1 cellular context compared by ENCODE assay signal in genomic region chr2:218832081-218832480, GRCh38.
TF ChIP-seq lines count a peak whose summit lies in the region.

No MANE protein-coding gene starts in this region.

TF ChIP-seq in HepG2, 621 proteins besides CTCF, POLR2A, EP300 and RAD21:
- TF ChIP-seq ZSCAN20 (CRISPR knock-in tag; IDR thresholded peaks at IDR 0.05; ENCODE audit: borderline replicate concordance) (no peak), CAMTA2 (CRISPR knock-in tag; IDR thresholded peaks at IDR 0.05; ENCODE audit: borderline replicate concordance) (no peak), FOXJ3 (CRISPR knock-in tag; IDR thresholded peaks at IDR 0.05; ENCODE audit: borderline replicate concordance) (no peak), ZFP37 (CRISPR knock-in tag; IDR thresholded peaks at IDR 0.05; ENCODE audit: borderline replicate concordance) (no peak), ZNF775 (CRISPR knock-in tag; IDR thresholded peaks at IDR 0.05; ENCODE audit: borderline replicate concordance) (no peak), TEAD2 (CRISPR knock-in tag; IDR thresholded peaks at IDR 0.05) (no peak), ZFP36 (IDR thresholded peaks at IDR 0.05; ENCODE audit: borderline replicate concordance, low read depth, low read length, partially characterized antibody) (no peak), TP53 (CRISPR knock-in tag; conservative IDR thresholded peaks at IDR 0.05) (no peak), CREBL2 (CRISPR knock-in tag; IDR thresholded peaks at IDR 0.05; ENCODE audit: borderline replicate concordance) (no peak), ZNF451 (CRISPR knock-in tag; IDR thresholded peaks at IDR 0.05) (no peak), ZNF350 (CRISPR knock-in tag; IDR thresholded peaks at IDR 0.05; ENCODE audit: borderline replicate concordance, low read depth) (no peak), ZNF629 (CRISPR knock-in tag; conservative IDR thresholded peaks at IDR 0.05) (no peak), ZNF709 (CRISPR knock-in tag; IDR thresholded peaks at IDR 0.05) (no peak)
- TF ChIP-seq, protein P1, sequence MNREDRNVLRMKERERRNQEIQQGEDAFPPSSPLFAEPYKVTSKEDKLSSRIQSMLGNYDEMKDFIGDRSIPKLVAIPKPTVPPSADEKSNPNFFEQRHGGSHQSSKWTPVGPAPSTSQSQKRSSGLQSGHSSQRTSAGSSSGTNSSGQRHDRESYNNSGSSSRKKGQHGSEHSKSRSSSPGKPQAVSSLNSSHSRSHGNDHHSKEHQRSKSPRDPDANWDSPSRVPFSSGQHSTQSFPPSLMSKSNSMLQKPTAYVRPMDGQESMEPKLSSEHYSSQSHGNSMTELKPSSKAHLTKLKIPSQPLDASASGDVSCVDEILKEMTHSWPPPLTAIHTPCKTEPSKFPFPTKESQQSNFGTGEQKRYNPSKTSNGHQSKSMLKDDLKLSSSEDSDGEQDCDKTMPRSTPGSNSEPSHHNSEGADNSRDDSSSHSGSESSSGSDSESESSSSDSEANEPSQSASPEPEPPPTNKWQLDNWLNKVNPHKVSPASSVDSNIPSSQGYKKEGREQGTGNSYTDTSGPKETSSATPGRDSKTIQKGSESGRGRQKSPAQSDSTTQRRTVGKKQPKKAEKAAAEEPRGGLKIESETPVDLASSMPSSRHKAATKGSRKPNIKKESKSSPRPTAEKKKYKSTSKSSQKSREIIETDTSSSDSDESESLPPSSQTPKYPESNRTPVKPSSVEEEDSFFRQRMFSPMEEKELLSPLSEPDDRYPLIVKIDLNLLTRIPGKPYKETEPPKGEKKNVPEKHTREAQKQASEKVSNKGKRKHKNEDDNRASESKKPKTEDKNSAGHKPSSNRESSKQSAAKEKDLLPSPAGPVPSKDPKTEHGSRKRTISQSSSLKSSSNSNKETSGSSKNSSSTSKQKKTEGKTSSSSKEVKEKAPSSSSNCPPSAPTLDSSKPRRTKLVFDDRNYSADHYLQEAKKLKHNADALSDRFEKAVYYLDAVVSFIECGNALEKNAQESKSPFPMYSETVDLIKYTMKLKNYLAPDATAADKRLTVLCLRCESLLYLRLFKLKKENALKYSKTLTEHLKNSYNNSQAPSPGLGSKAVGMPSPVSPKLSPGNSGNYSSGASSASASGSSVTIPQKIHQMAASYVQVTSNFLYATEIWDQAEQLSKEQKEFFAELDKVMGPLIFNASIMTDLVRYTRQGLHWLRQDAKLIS (CRISPR knock-in tag; IDR thresholded peaks at IDR 0.05), result no peak
- TF ChIP-seq, protein P2, sequence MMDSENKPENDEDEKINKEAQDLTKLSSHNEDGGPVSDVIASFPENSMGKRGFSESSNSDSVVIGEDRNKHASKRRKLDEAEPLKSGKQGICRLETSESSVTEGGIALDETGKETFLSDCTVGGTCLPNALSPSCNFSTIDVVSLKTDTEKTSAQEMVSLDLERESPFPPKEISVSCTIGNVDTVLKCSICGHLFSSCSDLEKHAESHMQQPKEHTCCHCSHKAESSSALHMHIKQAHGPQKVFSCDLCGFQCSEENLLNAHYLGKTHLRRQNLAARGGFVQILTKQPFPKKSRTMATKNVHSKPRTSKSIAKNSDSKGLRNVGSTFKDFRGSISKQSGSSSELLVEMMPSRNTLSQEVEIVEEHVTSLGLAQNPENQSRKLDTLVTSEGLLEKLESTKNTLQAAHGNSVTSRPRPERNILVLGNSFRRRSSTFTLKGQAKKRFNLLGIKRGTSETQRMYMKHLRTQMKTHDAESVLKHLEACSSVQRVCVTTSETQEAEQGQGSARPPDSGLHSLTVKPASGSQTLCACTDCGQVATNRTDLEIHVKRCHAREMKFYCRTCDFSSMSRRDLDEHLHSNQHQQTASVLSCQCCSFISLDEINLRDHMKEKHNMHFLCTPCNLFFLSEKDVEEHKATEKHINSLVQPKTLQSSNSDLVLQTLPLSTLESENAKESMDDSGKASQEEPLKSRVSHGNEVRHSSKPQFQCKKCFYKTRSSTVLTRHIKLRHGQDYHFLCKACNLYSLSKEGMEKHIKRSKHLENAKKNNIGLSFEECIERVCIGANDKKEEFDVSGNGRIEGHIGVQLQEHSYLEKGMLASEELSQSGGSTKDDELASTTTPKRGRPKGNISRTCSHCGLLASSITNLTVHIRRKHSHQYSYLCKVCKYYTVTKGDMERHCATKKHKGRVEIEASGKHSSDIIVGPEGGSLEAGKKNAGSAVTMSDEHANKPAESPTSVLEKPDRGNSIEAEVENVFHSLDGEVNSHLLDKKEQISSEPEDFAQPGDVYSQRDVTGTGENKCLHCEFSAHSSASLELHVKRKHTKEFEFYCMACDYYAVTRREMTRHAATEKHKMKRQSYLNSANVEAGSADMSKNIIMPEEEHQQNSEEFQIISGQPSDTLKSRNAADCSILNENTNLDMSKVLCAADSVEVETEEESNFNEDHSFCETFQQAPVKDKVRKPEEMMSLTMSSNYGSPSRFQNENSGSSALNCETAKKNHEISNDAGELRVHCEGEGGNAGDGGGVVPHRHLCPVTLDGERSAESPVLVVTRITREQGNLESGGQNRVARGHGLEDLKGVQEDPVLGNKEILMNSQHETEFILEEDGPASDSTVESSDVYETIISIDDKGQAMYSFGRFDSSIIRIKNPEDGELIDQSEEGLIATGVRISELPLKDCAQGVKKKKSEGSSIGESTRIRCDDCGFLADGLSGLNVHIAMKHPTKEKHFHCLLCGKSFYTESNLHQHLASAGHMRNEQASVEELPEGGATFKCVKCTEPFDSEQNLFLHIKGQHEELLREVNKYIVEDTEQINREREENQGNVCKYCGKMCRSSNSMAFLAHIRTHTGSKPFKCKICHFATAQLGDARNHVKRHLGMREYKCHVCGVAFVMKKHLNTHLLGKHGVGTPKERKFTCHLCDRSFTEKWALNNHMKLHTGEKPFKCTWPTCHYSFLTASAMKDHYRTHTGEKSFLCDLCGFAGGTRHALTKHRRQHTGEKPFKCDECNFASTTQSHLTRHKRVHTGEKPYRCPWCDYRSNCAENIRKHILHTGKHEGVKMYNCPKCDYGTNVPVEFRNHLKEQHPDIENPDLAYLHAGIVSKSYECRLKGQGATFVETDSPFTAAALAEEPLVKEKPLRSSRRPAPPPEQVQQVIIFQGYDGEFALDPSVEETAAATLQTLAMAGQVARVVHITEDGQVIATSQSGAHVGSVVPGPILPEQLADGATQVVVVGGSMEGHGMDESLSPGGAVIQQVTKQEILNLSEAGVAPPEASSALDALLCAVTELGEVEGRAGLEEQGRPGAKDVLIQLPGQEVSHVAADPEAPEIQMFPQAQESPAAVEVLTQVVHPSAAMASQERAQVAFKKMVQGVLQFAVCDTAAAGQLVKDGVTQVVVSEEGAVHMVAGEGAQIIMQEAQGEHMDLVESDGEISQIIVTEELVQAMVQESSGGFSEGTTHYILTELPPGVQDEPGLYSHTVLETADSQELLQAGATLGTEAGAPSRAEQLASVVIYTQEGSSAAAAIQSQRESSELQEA (CRISPR knock-in tag; IDR thresholded peaks at IDR 0.05; ENCODE audit: not compliant biosample characterization), result no peak
